22 cellular contexts compared by ENCODE assay signal in genomic region chr5:180436936-180437335, GRCh38. TPM values are rescaled to one million over a fixed set of nuclear protein-coding genes. Genes with fewer than 3 reads are reported as not detected.
DNase-seq lines count a peak whose midpoint lies in the region; ATAC-seq, FAIRE-seq and TF ChIP-seq lines count a peak whose summit lies in the region.
"Had no signal": no experiment of that assay in that cellular context is flagged by ENCODE, and none has a peak within 500 bp of the region (broad histone marks: within the 10 kb centered on the region; RNA-seq: fewer than 3 reads in every experiment).

No MANE protein-coding gene starts in this region.

- H2AFZ ChIP-seq in HepG2 (ENCODE audit: low read length): no peak overlapping the region
- H2AFZ ChIP-seq in neuronal stem cell (ENCODE audit: low read length): no peak overlapping the region

- H3K18ac ChIP-seq in neuronal stem cell (ENCODE audit: low read length): no peak overlapping the region
- H3K18ac ChIP-seq in mesendoderm (ENCODE audit: low read length): no peak overlapping the region

- no peaks in the 10 kb centered on the region for H3K36me3 Mint-ChIP-seq in MCF 10A (ENCODE audit: insufficient read depth, unreplicated experiment)
- H3K36me3 Mint-ChIP-seq: CD4-positive, CD25-positive, alpha-beta regulatory T cell; CD8-positive, alpha-beta T cell had no signal

- no peak overlapping the region for H4K5ac ChIP-seq in mesendoderm (ENCODE audit: low read length)

- H3K4me2 ChIP-seq in HepG2 (ENCODE audit: low read depth, low read length) (no peak overlapping the region), neuronal stem cell (ENCODE audit: insufficient read depth, low read length, poor library complexity, severe bottlenecking) (no peak overlapping the region), mesendoderm (ENCODE audit: low read length) (no peak overlapping the region)
- H3K4me2 ChIP-seq: BLaER1 had no signal

- no peak overlapping the region for H3K14ac ChIP-seq in neuronal stem cell (ENCODE audit: low read length)

- no peak for TF ChIP-seq RAD21 in HepG2 (CRISPR knock-in tag; IDR thresholded peaks at IDR 0.05)

- no peaks in the 10 kb centered on the region for H3K79me1 ChIP-seq in neuronal stem cell (ENCODE audit: low read depth, low read length)
- H3K79me1 ChIP-seq in mesendoderm (ENCODE audit: low read length): no peaks in the 10 kb centered on the region

- CTCF ChIA-PET in HepG2 (lab: Yijun Ruan, JAX; ENCODE audit: low intra/inter-chr PET ratio, low total read pairs) (no interaction called here), MCF 10A (lab: Yijun Ruan, JAX) (interaction anchor here (0.6 kb wide), 1 partner anchor 506 kb away, joined by 3 read pairs; no protein-coding TSS in a partner anchor)

- H2BK15ac ChIP-seq in neuronal stem cell (ENCODE audit: low read length) (no peak overlapping the region), mesendoderm (replicated peaks; ENCODE audit: low read depth) (no peak overlapping the region)

- no peaks in the 10 kb centered on the region for H3K27me3 Mint-ChIP-seq in MCF 10A (ENCODE audit: insufficient read depth, unreplicated experiment)

- no TSS peak for BruUV-seq in HepG2 (replicated peaks; lab: Mats Ljungman, UMichigan)
- BruUV-seq in MCF 10A (replicated peaks; lab: Mats Ljungman, UMichigan): no TSS peak

- no peak overlapping the region for H3K4ac ChIP-seq in neuronal stem cell (ENCODE audit: low read length)
- H3K4ac ChIP-seq in mesendoderm (ENCODE audit: low read depth, low read length): no peak overlapping the region

- POLR2A ChIA-PET in HepG2 (lab: Yijun Ruan, JAX): no interaction called here
- POLR2A ChIA-PET in MCF 10A (lab: Yijun Ruan, JAX): no interaction called here

- no peaks in the 10 kb centered on the region for H4K20me1 ChIP-seq in HepG2 (ENCODE audit: insufficient read depth, low read length)
- H4K20me1 ChIP-seq: BLaER1 had no signal

- H3K27me3 ChIP-seq in HepG2 (ENCODE audit: control insufficient read depth in 1 of 2, insufficient read depth in 2 of 2, low read length in 2 of 2) (peaks cover 0 to 11% of the 10 kb centered on the region in 2 experiments; a peak in 2 of 5 replicates), right lobe of liver (no peaks in the 10 kb centered on the region), neuronal stem cell (ENCODE audit: control insufficient read depth in 3 of 3, insufficient read depth in 3 of 3, low read depth in 1 of 3, low read length in 3 of 3) (peaks cover 0 to 8% (median 0%) of the 10 kb centered on the region in 3 experiments), upper lobe of right lung (peaks cover 4% of the 10 kb centered on the region), mesendoderm (ENCODE audit: insufficient read depth, low read length, poor library complexity) (no peaks in the 10 kb centered on the region)
- H3K27me3 ChIP-seq: BLaER1 had no signal

- H2BK5ac ChIP-seq in neuronal stem cell (ENCODE audit: low read length): peak overlapping the region; percentile 53
- no peak overlapping the region for H2BK5ac ChIP-seq in mesendoderm (ENCODE audit: low read length)

- no peak overlapping the region for H2BK12ac ChIP-seq in neuronal stem cell (ENCODE audit: low read length)

- no peak for DNase-seq in HepG2 (ENCODE audit: low spot score)
- DNase-seq in right lobe of liver: no peak
- peak; percentile 30 for DNase-seq in left lobe of liver (ENCODE audit: low spot score)
- DNase-seq in neuronal stem cell (ENCODE audit: low spot score): no peak
- DNase-seq in upper lobe of right lung: peak; percentile 46
- no peak for DNase-seq in mesendoderm
- no peak for DNase-seq in MCF 10A (ENCODE audit: unreplicated experiment)
- DNase-seq: Caco-2; CD4-positive, CD25-positive, alpha-beta regulatory T cell; CD8-positive, alpha-beta T cell; DMS153; DND-41; GOT3 had no signal

- H3K9me3 ChIP-seq in HepG2 (ENCODE audit: low read length) (no peaks in the 10 kb centered on the region), right lobe of liver (no peaks in the 10 kb centered on the region), neuronal stem cell (replicated peaks in 1 of 2; ENCODE audit: control insufficient read depth in 2 of 2, insufficient read depth in 1 of 2, low read depth in 1 of 2, low read length in 2 of 2) (peaks cover 0 to 2% of the 10 kb centered on the region in 2 donors), upper lobe of right lung (no peaks in the 10 kb centered on the region)
- H3K9me3 ChIP-seq: HAP-1 had no signal

- FAIRE-seq in HepG2 (lab: Jason Lieb, UNC): no peak
- FAIRE-seq: A204.1, G401.6, H54 had no signal

- intact Hi-C loops in HepG2 (cut with micrococcal nuclease; ENCODE audit: unreplicated experiment) (no loop called here), right lobe of liver (cut with DNase I) (no loop called here), upper lobe of right lung (cut with DNase I) (no loop called here), MCF 10A (cut with micrococcal nuclease) (no loop called here)

- H2BK120ac ChIP-seq in neuronal stem cell (ENCODE audit: low read depth, low read length) (no peak overlapping the region), mesendoderm (ENCODE audit: low read depth, low read length) (no peak overlapping the region)

- H3K23ac ChIP-seq in neuronal stem cell (ENCODE audit: low read depth, low read length, poor library complexity): no peak overlapping the region
- H3K23ac ChIP-seq in mesendoderm (ENCODE audit: low read length): no peak overlapping the region

- peak overlapping the region; percentile 63 for H2AK5ac ChIP-seq in neuronal stem cell (ENCODE audit: low read depth, low read length)
- no peak overlapping the region for H2AK5ac ChIP-seq in mesendoderm (ENCODE audit: low read length)

- H3K4me1 ChIP-seq in HepG2 (ENCODE audit: insufficient read depth, low read length) (peaks cover 7% of the 10 kb centered on the region; the same call in 1 of the 2 replicates), right lobe of liver (no peaks in the 10 kb centered on the region), neuronal stem cell (ENCODE audit: control insufficient read depth in 2 of 2, insufficient read depth in 1 of 2, low read depth in 1 of 2, low read length in 2 of 2) (peaks cover 0 to 3% of the 10 kb centered on the region in 2 donors), upper lobe of right lung (no peaks in the 10 kb centered on the region), mesendoderm (ENCODE audit: control insufficient read depth, low read depth, low read length) (no peaks in the 10 kb centered on the region)
- H3K4me1 ChIP-seq: BLaER1, Caco-2, HAP-1 had no signal

- H3K4me3 ChIP-seq in HepG2 (replicated peaks in 1 of 3; ENCODE audit: insufficient read depth in 1 of 3, low read depth in 2 of 3, low read length in 3 of 3): no peak overlapping the region
- no peak overlapping the region for H3K4me3 ChIP-seq in right lobe of liver
- H3K4me3 ChIP-seq in neuronal stem cell (ENCODE audit: low read length in 2 of 2): no peak overlapping the region
- no peak overlapping the region for H3K4me3 ChIP-seq in upper lobe of right lung
- no peak overlapping the region for H3K4me3 ChIP-seq in mesendoderm (ENCODE audit: low read length)
- H3K4me3 ChIP-seq: BLaER1, HAP-1 had no signal

- no peak overlapping the region for H3K27ac Mint-ChIP-seq in MCF 10A (ENCODE audit: low read depth, unreplicated experiment)
- H3K27ac Mint-ChIP-seq: B cell; CD4-positive, CD25-positive, alpha-beta regulatory T cell; CD8-positive, alpha-beta T cell had no signal

- ATAC-seq in HepG2 (peak; percentile 39; the same call in 2 of the 3 replicates), right lobe of liver (no peak), left lobe of liver (no peak), upper lobe of right lung (no peak), GM18873 (IDR thresholded peaks at IDR 0.05; ENCODE audit: low FRiP score, unreplicated experiment) (no peak)
- ATAC-seq: CD8-positive, alpha-beta T cell had no signal

- in situ Hi-C loops in HepG2 (cut with HindIII; ENCODE audit: extremely low pct_ligation_motif_present, low pct_unique_long_range_greater_than_20kb): no loop called here

- TF ChIP-seq CTCF in HepG2 (CRISPR knock-in tag; IDR thresholded peaks at IDR 0.05) (no peak), right lobe of liver (IDR thresholded peaks at IDR 0.05) (no peak), upper lobe of right lung (IDR thresholded peaks at IDR 0.05) (no peak), MCF 10A (IDR thresholded peaks at IDR 0.05; ENCODE audit: unreplicated experiment) (no peak)

- TF ChIP-seq EP300 in HepG2 (IDR thresholded peaks at IDR 0.05; ENCODE audit: low read depth in 2 of 2, low read length in 2 of 2): no peak
- no peak for TF ChIP-seq EP300 in HepG2 (CRISPR knock-in tag; IDR thresholded peaks at IDR 0.05; ENCODE audit: borderline replicate concordance)

- no peak overlapping the region for H4K91ac ChIP-seq in neuronal stem cell (ENCODE audit: low read depth, low read length, poor library complexity)

- H3K36me3 ChIP-seq in HepG2 (replicated peaks in 1 of 2; ENCODE audit: control insufficient read depth in 1 of 2, insufficient read depth in 2 of 2, low read length in 2 of 2): no peaks in the 10 kb centered on the region
- H3K36me3 ChIP-seq in right lobe of liver: no peaks in the 10 kb centered on the region
- no peaks in the 10 kb centered on the region for H3K36me3 ChIP-seq in neuronal stem cell (replicated peaks in 1 of 2; ENCODE audit: control insufficient read depth in 2 of 2, insufficient read depth in 2 of 2, low read length in 2 of 2)
- no peaks in the 10 kb centered on the region for H3K36me3 ChIP-seq in upper lobe of right lung
- H3K36me3 ChIP-seq in mesendoderm (ENCODE audit: control insufficient read depth, insufficient read depth, low read length): no peaks in the 10 kb centered on the region
- H3K36me3 ChIP-seq: BLaER1, HAP-1 had no signal

- H3K9ac ChIP-seq in HepG2 (ENCODE audit: insufficient read depth, low read depth, low read length) (no peak overlapping the region), neuronal stem cell (ENCODE audit: low read depth, low read length, poor library complexity) (no peak overlapping the region), mesendoderm (ENCODE audit: low read length) (no peak overlapping the region)
- H3K9ac ChIP-seq: BLaER1 had no signal

- no peak overlapping the region for H3K27ac ChIP-seq in HepG2 (ENCODE audit: extremely low read length, insufficient read depth, low read length)
- no peak overlapping the region for H3K27ac ChIP-seq in right lobe of liver
- H3K27ac ChIP-seq in neuronal stem cell (replicated peaks; ENCODE audit: low read length): no peak overlapping the region
- H3K27ac ChIP-seq in upper lobe of right lung: no peak overlapping the region
- H3K27ac ChIP-seq in mesendoderm (ENCODE audit: low read depth, low read length): no peak overlapping the region
- H3K27ac ChIP-seq: 22Rv1, BLaER1, C4-2B had no signal

- WGBS in HepG2 (ENCODE audit: low lambda C conversion rate): 50% methylated on average over 3 of the region's 6 CpGs
- 100% methylated on average over 1 of the region's 6 CpGs for WGBS in right lobe of liver (ENCODE audit: insufficient coverage, low coverage, low lambda C conversion rate, missing lambda C conversion rate)
- no CpG with 5 or more reads among the region's 6 CpGs for WGBS in neuronal stem cell (ENCODE audit: extremely low coverage in 2 of 2, insufficient read length in 2 of 2, insufficient replicate concordance in 1 of 2), 2 donors
- no CpG with 5 or more reads among the region's 6 CpGs for WGBS in mesendoderm (ENCODE audit: extremely low coverage, insufficient coverage, low lambda C conversion rate)

- no peak overlapping the region for H4K8ac ChIP-seq in neuronal stem cell (ENCODE audit: low read depth, low read length)
- H4K8ac ChIP-seq in mesendoderm (ENCODE audit: low read depth, low read length): no peak overlapping the region

- H3K9me3 Mint-ChIP-seq in MCF 10A (ENCODE audit: unreplicated experiment): no peaks in the 10 kb centered on the region
- H3K9me3 Mint-ChIP-seq: CD8-positive, alpha-beta T cell had no signal

- H3K4me1 Mint-ChIP-seq in MCF 10A (ENCODE audit: insufficient read depth, unreplicated experiment): peaks cover 15% of the 10 kb centered on the region
- H3K4me1 Mint-ChIP-seq: B cell; CD4-positive, CD25-positive, alpha-beta regulatory T cell had no signal

- H3K79me2 ChIP-seq in HepG2 (ENCODE audit: insufficient read depth, low read length): no peaks in the 10 kb centered on the region
- no peaks in the 10 kb centered on the region for H3K79me2 ChIP-seq in mesendoderm (ENCODE audit: control insufficient read depth, insufficient read depth, low read length)

- no peak overlapping the region for H3K4me3 Mint-ChIP-seq in MCF 10A (ENCODE audit: unreplicated experiment)
- H3K4me3 Mint-ChIP-seq: B cell; CD4-positive, CD25-positive, alpha-beta regulatory T cell; CD8-positive, alpha-beta T cell had no signal

- H3K56ac ChIP-seq in mesendoderm (ENCODE audit: low read length): no peak overlapping the region

- no peak for TF ChIP-seq POLR2A in HepG2 (IDR thresholded peaks at IDR 0.05; ENCODE audit: insufficient read depth in 1 of 2, low read depth in 2 of 2, low read length in 2 of 2)
- TF ChIP-seq POLR2A in right lobe of liver (IDR thresholded peaks at IDR 0.05): no peak

RNA-seq across cellular contexts. Expression of gene CNOT6, which starts 57.2 kb away (rescaled TPM):
- total RNA-seq in HepG2 (2016; rRNA removed; fragmentation: Illumina TruSeq; extraction: Trizol) (8.8 and 20.9 TPM in 2 replicates), right lobe of liver (1 to 10 TPM; 4.8 to 8.8 (median 5.3) TPM), left lobe of liver (5.2 TPM), upper lobe of right lung (21.7 TPM), MCF 10A (2022) (67.0 and 73.1 TPM in 2 replicates)
- total RNA-seq in HepG2 (2016; cell fraction: cytosol; rRNA removed; fragmentation: Illumina TruSeq; extraction: Trizol; ENCODE audit: low read depth): 4.0 and 5.8 TPM in 2 replicates
- 8.8 and 21.7 TPM in 2 replicates for total RNA-seq in HepG2 (2016; cell fraction: insoluble cytoplasmic fraction; rRNA removed; fragmentation: Illumina TruSeq; extraction: Trizol)
- 12.3 and 13.7 TPM in 2 replicates for total RNA-seq in HepG2 (2016; cell fraction: membrane; rRNA removed; fragmentation: Illumina TruSeq; extraction: Trizol)
- total RNA-seq in HepG2 (2016; cell fraction: nucleus; rRNA removed; fragmentation: Illumina TruSeq; extraction: Trizol): 13.5 and 15.2 TPM in 2 replicates
- 8.2 and 9.1 TPM in 2 replicates for polyA plus RNA-seq in HepG2 (2011; rRNA removed)
- polyA plus RNA-seq in HepG2 (2011; cell fraction: cytosol; rRNA removed): 4.1 and 6.7 TPM in 2 replicates
- 4.3 and 5.9 TPM in 2 replicates for polyA plus RNA-seq in HepG2 (2011; cell fraction: nucleus; rRNA removed)
- polyA plus RNA-seq in HepG2 (2012): 9.5 and 13.5 TPM in 2 replicates
- 1.5 and 2.1 TPM in 2 replicates for polyA plus RNA-seq in HepG2 (2016; cell fraction: cytosol; fragmentation: Illumina TruSeq; extraction: Trizol; ENCODE audit: low read depth)
- 22.1 and 25.0 TPM in 2 replicates for polyA plus RNA-seq in HepG2 (2016; cell fraction: insoluble cytoplasmic fraction; fragmentation: Illumina TruSeq; extraction: Trizol; ENCODE audit: low read depth)
- 8.3 and 8.5 TPM in 2 replicates for polyA plus RNA-seq in HepG2 (2016; cell fraction: membrane; fragmentation: Illumina TruSeq; extraction: Trizol; ENCODE audit: low read depth)
- 17.3 and 18.4 TPM in 2 replicates for polyA plus RNA-seq in HepG2 (2016; cell fraction: nucleus; fragmentation: Illumina TruSeq; extraction: Trizol; ENCODE audit: insufficient read depth, low read depth)
- polyA minus RNA-seq in HepG2 (2011; rRNA and poly(A)+ RNA removed; ENCODE audit: low replicate concordance): 7.4 and 18.7 TPM in 2 replicates
- polyA minus RNA-seq in HepG2 (2011; cell fraction: cytosol; rRNA and poly(A)+ RNA removed): 8.8 and 11.2 TPM in 2 replicates
- polyA minus RNA-seq in HepG2 (2011; cell fraction: nucleus; rRNA and poly(A)+ RNA removed): 13.7 and 17.5 TPM in 2 replicates
- 38.2 TPM for polyA plus RNA-seq in neuronal stem cell (2013, experiment 1 of 2)
- polyA plus RNA-seq in neuronal stem cell (2013, experiment 2 of 2): 40.6 TPM
- 21.3 TPM for polyA plus RNA-seq in mesendoderm (2013, experiment 1 of 2)
- 22.8 TPM for polyA plus RNA-seq in mesendoderm (2013, experiment 2 of 2)

Comparison
In these comparisons a context has a peak if more than half of its experiments do, and no peak if none do; other contexts are left out.
1. DNase-seq: peak in left lobe of liver (single experiment) and upper lobe of right lung (single experiment); none in HepG2 (single experiment), right lobe of liver (0 of 3), neuronal stem cell (single experiment), mesendoderm (single experiment) and MCF 10A (single experiment).